ENCODE assay signal across 21 cellular contexts in genomic region chr12:9883175-9883574, GRCh38. TPM values are rescaled to one million over a fixed set of nuclear protein-coding genes. Genes with fewer than 3 reads are reported as not detected.
DNase-seq lines count a peak whose midpoint lies in the region; FAIRE-seq and TF ChIP-seq lines count a peak whose summit lies in the region.
"Had no signal": no experiment of that assay in that cellular context is flagged by ENCODE, and none has a peak within 500 bp of the region (broad histone marks: within the 10 kb centered on the region; RNA-seq: fewer than 3 reads in every experiment).

No MANE protein-coding gene starts in this region.

- DNase-seq in DMS53 (lab: John Stamatoyannopoulos, UW) (peak; percentile 25), DMS53 treated with DMSO at 0.1 percent for 48 hours (lab: John Stamatoyannopoulos, UW; ENCODE audit: unreplicated experiment) (no peak), NCI-H1105 (lab: John Stamatoyannopoulos, UW) (peak; percentile 45), choroid plexus epithelial cell (ENCODE audit: low read depth) (peak; percentile 56), iris pigment epithelial cell (ENCODE audit: low read depth) (peak; percentile 29), RKO (ENCODE audit: low spot score) (no peak), NCI-H69 (lab: John Stamatoyannopoulos, UW) (no peak), frontal cortex (ENCODE audit: low spot score in 2 of 2) (no peak)
- DNase-seq: 8988T; CD4-positive, alpha-beta memory T cell; GF-D8; KBM-7; NCI-H1092 treated with DMSO at 0.1 percent for 48 hours; NCI-H1694 treated with DMSO at 0.1 percent for 48 hours; NCI-H2107; NCI-H446; PC-9 had no signal

- H3K4me3 ChIP-seq in choroid plexus epithelial cell (ENCODE audit: low read depth, low read length): no peak overlapping the region
- H3K4me3 ChIP-seq: PC-9 had no signal

- FAIRE-seq in frontal cortex (lab: Jason Lieb, UNC): no peak
- FAIRE-seq: GM12891, H1 had no signal

- no peak for TF ChIP-seq CTCF in choroid plexus epithelial cell (conservative IDR thresholded peaks at IDR 0.05; ENCODE audit: low read depth, low read length)

RNA-seq across cellular contexts. Expression of gene KLRF2, which starts 1.9 kb away (rescaled TPM):
- not detected for total RNA-seq in frontal cortex
- total RNA-seq: CD4-positive, alpha-beta memory T cell; H1; M059J; PC-9; Right ventricle myocardium inferior had no signal

RNA-seq across cellular contexts. Expression of gene CLEC2B, which starts 14.0 kb away (rescaled TPM):
- 1.6 TPM for total RNA-seq in frontal cortex
- total RNA-seq: H1 had no signal

RNA-seq across cellular contexts. Expression of gene CLEC2A, which starts 49.0 kb away (rescaled TPM):
- total RNA-seq in frontal cortex: not detected
- total RNA-seq: CD4-positive, alpha-beta memory T cell; M059J; PC-9; Right ventricle myocardium inferior had no signal

RNA-seq across cellular contexts. Expression of gene KLRF1, which starts 55.9 kb away (rescaled TPM):
- total RNA-seq in frontal cortex: not detected
- total RNA-seq: H1, PC-9 had no signal

Comparison
In these comparisons a context has a peak if more than half of its experiments do, and no peak if none do; other contexts are left out.
1. DNase-seq: peak in DMS53 (single experiment), NCI-H1105 (single experiment), choroid plexus epithelial cell (single experiment) and iris pigment epithelial cell (single experiment); none in DMS53 treated with DMSO at 0.1 percent for 48 hours (single experiment), RKO (single experiment), NCI-H69 (single experiment) and frontal cortex (0 of 2).